In genomic region chrX:8314881-8315280, GRCh38 we compare ENCODE assay signal across 10 cellular contexts.
"Had no signal": no experiment of that assay in that cellular context is flagged by ENCODE, and none has a peak within 500 bp of the region (broad histone marks: within the 10 kb centered on the region; RNA-seq: fewer than 3 reads in every experiment).

No MANE protein-coding gene starts in this region.

- H3K9me3 ChIP-seq: HAP-1 had no signal

- ATAC-seq: GM23338, HCT116 had no signal

- H3K4me3 ChIP-seq: GM23248, GM23338, HAP-1 had no signal

- H3K27ac ChIP-seq: GM23248 had no signal

- H3K4me1 ChIP-seq: HAP-1 had no signal

- H2AFZ ChIP-seq: GM23248, GM23338 had no signal

- FAIRE-seq: H54 had no signal

- H3K4me2 ChIP-seq: GM23338 had no signal

- H3K36me3 ChIP-seq: HAP-1 had no signal

- DNase-seq: GM23248, GOT3, H7, H9, HCEC 1CT, HFFc6 had no signal

- H3K9ac ChIP-seq: GM23248 had no signal
